ENCODE assay signal across 12 cellular contexts in genomic region chr9:37746448-37747270, GRCh38. TPM values are rescaled to one million over a fixed set of nuclear protein-coding genes. Genes with fewer than 3 reads are reported as not detected.
DNase-seq lines count a peak whose midpoint lies in the region; ATAC-seq, FAIRE-seq and TF ChIP-seq lines count a peak whose summit lies in the region.
"Had no signal": no experiment of that assay in that cellular context is flagged by ENCODE, and none has a peak within 500 bp of the region (broad histone marks: within the 10 kb centered on the region; RNA-seq: fewer than 3 reads in every experiment).

No MANE protein-coding gene starts in this region.

- peak overlapping the region in 1 of 2 experiments; percentile 18; a peak in 1 of 4 replicates for H3K9ac ChIP-seq in K562 (ENCODE audit: insufficient read depth in 1 of 2, low read depth in 2 of 2, low read length in 2 of 2)

- intact Hi-C loops in K562 (cut with micrococcal nuclease), result loop anchor here (1.0 to 10.0 kb wide), 7 partner anchors 38 to 617 kb away; partner anchors contain the start of genes SHB, SLC25A51 and TOMM5
- intact Hi-C loops in uterus (cut with DNase I; ENCODE audit: low total_unique reads), result no loop called here

- 52% methylated on average over 24 of the region's 24 CpGs for WGBS in K562 (ENCODE audit: insufficient coverage, low coverage, missing lambda C conversion rate)

- H3K27ac ChIP-seq in K562 (ENCODE audit: extremely low read depth, low read depth, low read length), result no peak overlapping the region
- no peak overlapping the region for H3K27ac ChIP-seq in osteoblast (ENCODE audit: low read depth, low read length)
- no peak overlapping the region for H3K27ac ChIP-seq in uterus
- H3K27ac ChIP-seq: dorsolateral prefrontal cortex, esophagus muscularis mucosa, upper lobe of right lung had no signal

- H3K79me2 ChIP-seq in K562 (ENCODE audit: control insufficient read depth, insufficient read depth, low read length) (no peaks in the 10 kb centered on the region), osteoblast (ENCODE audit: insufficient read depth, low read length) (no peaks in the 10 kb centered on the region)

- TF ChIP-seq CTCF in K562 (IDR thresholded peaks at IDR 0.05 in 2 of 3, conservative IDR thresholded peaks at IDR 0.05 in 1 of 3; ENCODE audit: insufficient read depth in 2 of 3, low read depth in 1 of 3, low read length in 3 of 3), result no peak
- TF ChIP-seq CTCF in osteoblast (IDR thresholded peaks at IDR 0.05; ENCODE audit: extremely low read depth, low read depth, low read length), result no peak
- TF ChIP-seq CTCF in uterus (IDR thresholded peaks at IDR 0.05), result no peak

- no peaks in the 10 kb centered on the region for H3K9me1 ChIP-seq in K562 (ENCODE audit: control insufficient read depth, insufficient read depth, low read length)

- TF ChIP-seq POLR2A in K562 (conservative IDR thresholded peaks at IDR 0.05), result no peak
- TF ChIP-seq POLR2A in uterus (IDR thresholded peaks at IDR 0.05), result no peak

- CTCF ChIA-PET in K562 (lab: Yijun Ruan, JAX; ENCODE audit: low intra/inter-chr PET ratio), result interaction anchor here (1.0 to 1.4 kb wide), 4 partner anchors 157 to 517 kb away, joined by 3 to 4 read pairs (median 4); partner anchors contain the start of gene SLC25A51

- ATAC-seq in K562, result no peak; the same call in 2 of the 3 replicates

- H3K36me3 ChIP-seq in K562 (ENCODE audit: control insufficient read depth, insufficient read depth, low read length) (no peaks in the 10 kb centered on the region), osteoblast (ENCODE audit: insufficient read depth, low read length) (no peaks in the 10 kb centered on the region), uterus (no peaks in the 10 kb centered on the region)
- H3K36me3 ChIP-seq: esophagus muscularis mucosa, upper lobe of right lung had no signal

- H3K4me2 ChIP-seq in K562 (ENCODE audit: insufficient read depth, low read length) (no peak overlapping the region), osteoblast (ENCODE audit: insufficient read depth, low read length) (no peak overlapping the region)

- POLR2A ChIA-PET in K562 (lab: Yijun Ruan, JAX), result no interaction called here

- H2AFZ ChIP-seq in K562 (ENCODE audit: low read depth, low read length) (peak overlapping the region; percentile 19; the same call in 1 of the 2 replicates), osteoblast (ENCODE audit: low read length) (no peak overlapping the region)

- FAIRE-seq in K562 (lab: Jason Lieb, UNC), result no peak

- H3K4me1 ChIP-seq in K562 (replicated peaks in 1 of 2; ENCODE audit: control insufficient read depth in 2 of 2, insufficient read depth in 2 of 2, low read length in 2 of 2) (peaks cover 11 to 17% of the 10 kb centered on the region in 2 experiments; a peak in 4 of 5 replicates), osteoblast (ENCODE audit: insufficient read depth, low read length) (no peaks in the 10 kb centered on the region), uterus (no peaks in the 10 kb centered on the region)
- H3K4me1 ChIP-seq: esophagus muscularis mucosa, upper lobe of right lung had no signal

- BruUV-seq in K562 (replicated peaks; lab: Mats Ljungman, UMichigan), result no TSS peak

- TF ChIP-seq EP300 in K562 (IDR thresholded peaks at IDR 0.05; ENCODE audit: low read length), result no peak

- no peaks in the 10 kb centered on the region for H3K9me3 ChIP-seq in K562 (replicated peaks; ENCODE audit: control insufficient read depth, insufficient read depth, low read depth, low read length)
- no peaks in the 10 kb centered on the region for H3K9me3 ChIP-seq in osteoblast (ENCODE audit: low read depth, low read length)
- H3K9me3 ChIP-seq in uterus, result no peaks in the 10 kb centered on the region
- H3K9me3 ChIP-seq: esophagus muscularis mucosa, upper lobe of right lung had no signal

- TF ChIP-seq RAD21 in K562 (CRISPR knock-in tag; conservative IDR thresholded peaks at IDR 0.05 in 1 of 2, IDR thresholded peaks at IDR 0.05 in 1 of 2), result no peak

- H4K20me1 ChIP-seq in K562 (replicated peaks; ENCODE audit: control insufficient read depth, insufficient read depth, low read length) (no peaks in the 10 kb centered on the region), osteoblast (ENCODE audit: insufficient read depth, low read length) (no peaks in the 10 kb centered on the region)

- in situ Hi-C loops in K562 (cut with MboI), result loop anchor here (25.0 kb wide), 1 partner anchor 616 kb away; no protein-coding TSS in a partner anchor

- H3K27me3 ChIP-seq in K562 (ENCODE audit: control insufficient read depth in 2 of 2, insufficient read depth in 2 of 2, low read length in 2 of 2) (peaks cover 0 to 17% of the 10 kb centered on the region in 2 experiments; a peak in 3 of 5 replicates), osteoblast (ENCODE audit: insufficient read depth, low read length) (peaks cover 13% of the 10 kb centered on the region), uterus (no peaks in the 10 kb centered on the region)
- H3K27me3 ChIP-seq: dorsolateral prefrontal cortex, esophagus muscularis mucosa, upper lobe of right lung had no signal

- DNase-seq in EL (peak; percentile 55), M059J (ENCODE audit: low read depth) (peak; percentile 85), K562 (ENCODE audit: extremely low read depth in 1 of 4, low spot score in 3 of 4) (no peak), osteoblast (ENCODE audit: insufficient read length, low spot score, missing footprints) (peak; percentile 83), KG1 (lab: John Stamatoyannopoulos, UW) (no peak), uterus (no peak), DMS79 (lab: John Stamatoyannopoulos, UW) (no peak), inferior parietal cortex (ENCODE audit: extremely low spot score) (no peak)
- DNase-seq: activated gamma-delta T cell had no signal

- H3K4me3 ChIP-seq in K562 (no peak overlapping the region), osteoblast (ENCODE audit: insufficient read depth, low read length) (no peak overlapping the region), uterus (no peak overlapping the region)
- H3K4me3 ChIP-seq: dorsolateral prefrontal cortex, esophagus muscularis mucosa, upper lobe of right lung had no signal

RNA-seq across cellular contexts. Expression of gene TRMT10B, which starts 6.9 kb away (rescaled TPM):
- 1.2 and 3.6 TPM in 2 replicates for total RNA-seq in M059J (2014; rRNA removed; shearing (Covaris generic))
- total RNA-seq in K562 (2011; cell fraction: chromatin; rRNA removed; ENCODE audit: low replicate concordance), result 16.3 and 23.4 TPM in 2 replicates
- 10.7 and 11.2 TPM in 2 replicates for total RNA-seq in K562 (2011; cell fraction: nucleolus; rRNA removed)
- total RNA-seq in K562 (2011; cell fraction: nucleoplasm; rRNA removed), result 13.5 and 20.9 TPM in 2 replicates
- total RNA-seq in K562 (2014; rRNA removed), result 2.9 and 5.5 TPM in 2 replicates
- total RNA-seq in K562 (2014; rRNA removed; fragmentation: Illumina TruSeq; extraction: Trizol), result 7.4 and 8.7 TPM in 2 replicates
- 5.8 and 6.3 TPM in 2 replicates for total RNA-seq in K562 (2015; rRNA removed; fragmentation: Illumina TruSeq; extraction: Trizol)
- 5.7 and 6.4 TPM in 2 replicates for total RNA-seq in K562 (2021)
- polyA plus RNA-seq in K562 (2011; rRNA removed), result 6.9 and 7.7 TPM in 2 replicates
- 1.6 and 4.1 TPM in 2 replicates for polyA plus RNA-seq in K562 (2011; cell fraction: cytosol; rRNA removed)
- 9.2 and 10.5 TPM in 2 replicates for polyA plus RNA-seq in K562 (2011; cell fraction: nucleus; rRNA removed)
- polyA plus RNA-seq in K562 (2012), result 8.7 and 10.4 TPM in 2 replicates
- polyA plus RNA-seq in K562 (2014; fragmentation: Illumina TruSeq; extraction: Trizol), result 11.5 and 13.4 TPM in 2 replicates
- 10 to 100 TPM in 1 of 2 experiments, 1 to 10 TPM in 1; 7.0 to 10.4 TPM for polyA plus RNA-seq in K562 (2014; fragmentation: Nextera tagmentation; extraction: Ambion mirVana)
- 8.0 and 9.3 TPM in 2 replicates for polyA plus RNA-seq in K562 (2014; rRNA removed)
- 6.5 and 7.7 TPM in 2 replicates for polyA minus RNA-seq in K562 (2011; rRNA and poly(A)+ RNA removed)
- 2.4 and 4.7 TPM in 2 replicates for polyA minus RNA-seq in K562 (2011; cell fraction: cytosol; rRNA and poly(A)+ RNA removed)
- 5.9 and 6.3 TPM in 2 replicates for polyA minus RNA-seq in K562 (2011; cell fraction: nucleus; rRNA and poly(A)+ RNA removed)
- 2.9 and 3.3 TPM in 2 replicates for total RNA-seq in osteoblast
- 10 to 100 TPM in 1 of 4 donors, 1 to 10 TPM in 2, under 1 TPM in 1; 0.88 to 14.6 (median 5.2) TPM for total RNA-seq in uterus

RNA-seq across cellular contexts. Expression of gene EXOSC3, which starts 38.2 kb away (rescaled TPM):
- 62.8 and 108 TPM in 2 replicates for total RNA-seq in M059J (2014; rRNA removed; shearing (Covaris generic))
- total RNA-seq in K562 (2011; cell fraction: chromatin; rRNA removed; ENCODE audit: low replicate concordance), result 91.8 and 156 TPM in 2 replicates
- 73.7 and 92.2 TPM in 2 replicates for total RNA-seq in K562 (2011; cell fraction: nucleolus; rRNA removed)
- 73.4 and 120 TPM in 2 replicates for total RNA-seq in K562 (2011; cell fraction: nucleoplasm; rRNA removed)
- total RNA-seq in K562 (2014; rRNA removed) (166 and 209 TPM in 2 replicates), K562 (2014; rRNA removed; fragmentation: Illumina TruSeq; extraction: Trizol) (130 and 137 TPM in 2 replicates), K562 (2015; rRNA removed; fragmentation: Illumina TruSeq; extraction: Trizol) (112 and 114 TPM in 2 replicates), K562 (2021) (146 and 151 TPM in 2 replicates), osteoblast (24.6 and 39.8 TPM in 2 replicates), uterus (10 to 100 TPM; 12.4 to 66.6 (median 33.5) TPM)
- polyA plus RNA-seq in K562 (2011; rRNA removed) (50.1 and 85.4 TPM in 2 replicates), K562 (2014; fragmentation: Illumina TruSeq; extraction: Trizol) (79.3 and 90.4 TPM in 2 replicates), K562 (2014; fragmentation: Nextera tagmentation; extraction: Ambion mirVana) (10 to 100 TPM; 18.5 to 29.6 TPM), K562 (2014; rRNA removed) (215 and 266 TPM in 2 replicates)
- polyA plus RNA-seq in K562 (2011; cell fraction: cytosol; rRNA removed), result 45.0 and 109 TPM in 2 replicates
- polyA plus RNA-seq in K562 (2011; cell fraction: nucleus; rRNA removed), result 35.9 and 39.2 TPM in 2 replicates
- 45.6 and 99.5 TPM in 2 replicates for polyA plus RNA-seq in K562 (2012)
- 93.7 and 121 TPM in 2 replicates for polyA minus RNA-seq in K562 (2011; rRNA and poly(A)+ RNA removed)
- 28.9 and 39.3 TPM in 2 replicates for polyA minus RNA-seq in K562 (2011; cell fraction: cytosol; rRNA and poly(A)+ RNA removed)
- polyA minus RNA-seq in K562 (2011; cell fraction: nucleus; rRNA and poly(A)+ RNA removed), result 126 and 166 TPM in 2 replicates

RNA-seq across cellular contexts. Expression of gene DCAF10, which starts 53.9 kb away (rescaled TPM):
- total RNA-seq in M059J (2014; rRNA removed; shearing (Covaris generic)), result 29.3 and 38.5 TPM in 2 replicates
- total RNA-seq in K562 (2011; cell fraction: chromatin; rRNA removed; ENCODE audit: low replicate concordance), result 24.3 and 38.6 TPM in 2 replicates
- total RNA-seq in K562 (2011; cell fraction: nucleolus; rRNA removed), result 17.5 and 24.1 TPM in 2 replicates
- 29.1 and 45.7 TPM in 2 replicates for total RNA-seq in K562 (2011; cell fraction: nucleoplasm; rRNA removed)
- total RNA-seq in K562 (2014; rRNA removed), result 9.4 and 12.5 TPM in 2 replicates
- total RNA-seq in K562 (2014; rRNA removed; fragmentation: Illumina TruSeq; extraction: Trizol), result 18.8 and 21.0 TPM in 2 replicates
- 16.5 and 16.9 TPM in 2 replicates for total RNA-seq in K562 (2015; rRNA removed; fragmentation: Illumina TruSeq; extraction: Trizol)
- 21.1 and 21.4 TPM in 2 replicates for total RNA-seq in K562 (2021)
- polyA plus RNA-seq in K562 (2011; rRNA removed), result 40.1 and 52.5 TPM in 2 replicates
- 15.5 and 24.1 TPM in 2 replicates for polyA plus RNA-seq in K562 (2011; cell fraction: cytosol; rRNA removed)
- polyA plus RNA-seq in K562 (2011; cell fraction: nucleus; rRNA removed), result 22.8 and 31.0 TPM in 2 replicates
- 16.4 and 18.8 TPM in 2 replicates for polyA plus RNA-seq in K562 (2012)
- 19.6 and 20.4 TPM in 2 replicates for polyA plus RNA-seq in K562 (2014; fragmentation: Illumina TruSeq; extraction: Trizol)
- polyA plus RNA-seq in K562 (2014; fragmentation: Nextera tagmentation; extraction: Ambion mirVana), result 1 to 10 TPM; 6.8 to 7.4 TPM
- 12.5 and 18.9 TPM in 2 replicates for polyA plus RNA-seq in K562 (2014; rRNA removed)
- 81.9 and 89.5 TPM in 2 replicates for polyA minus RNA-seq in K562 (2011; rRNA and poly(A)+ RNA removed)
- polyA minus RNA-seq in K562 (2011; cell fraction: cytosol; rRNA and poly(A)+ RNA removed), result 22.8 and 24.7 TPM in 2 replicates
- 18.2 and 30.4 TPM in 2 replicates for polyA minus RNA-seq in K562 (2011; cell fraction: nucleus; rRNA and poly(A)+ RNA removed)
- total RNA-seq in osteoblast, result 28.6 and 30.4 TPM in 2 replicates
- 10 to 100 TPM; 10.8 to 34.8 (median 29.6) TPM for total RNA-seq in uterus

Comparison
In these comparisons a context has a peak if more than half of its experiments do, and no peak if none do; other contexts are left out.
1. DNase-seq: peak in EL (single experiment), M059J (single experiment) and osteoblast (single experiment); none in K562 (0 of 4), KG1 (single experiment), uterus (0 of 2), DMS79 (single experiment) and inferior parietal cortex (single experiment).